ENCODE assay signal across 8 cellular contexts in genomic region chr19:57488299-57488644, GRCh38. TPM values are rescaled to one million over a fixed set of nuclear protein-coding genes. Genes with fewer than 3 reads are reported as not detected.
DNase-seq lines count a peak whose midpoint lies in the region; ATAC-seq and TF ChIP-seq lines count a peak whose summit lies in the region.
"Not testable (repeated sequence)": the region's sequence is repeated elsewhere in the genome, so short reads cannot be mapped to it uniquely, and the experiment has no call there.

No MANE protein-coding gene starts in this region.

- not testable (repeated sequence) for H3K79me2 ChIP-seq in KMS-11 (ENCODE audit: insufficient read depth, low read depth)

- not testable (repeated sequence) for TF ChIP-seq POLR2A in upper lobe of left lung (IDR thresholded peaks at IDR 0.05)

- H3K27ac ChIP-seq in KMS-11, upper lobe of left lung: not testable (repeated sequence)

- H3K4me1 ChIP-seq in KMS-11 (ENCODE audit: low read depth, poor library complexity, severe bottlenecking); neuron (ENCODE audit: insufficient read depth, low read length); upper lobe of left lung: not testable (repeated sequence)

- H2AFZ ChIP-seq in KMS-11 (ENCODE audit: low read depth); neuron (ENCODE audit: low read depth, low read length): not testable (repeated sequence)

- not testable (repeated sequence) for H3K27me3 ChIP-seq in KMS-11 (ENCODE audit: insufficient read depth, low read depth); neuron (ENCODE audit: insufficient read depth, low read length); upper lobe of left lung

- peaks cover 31% of the 10 kb centered on the region for H3K36me3 Mint-ChIP-seq in Calu3 (ENCODE audit: insufficient read depth, unreplicated experiment)

- BruUV-seq in Calu3 (replicated peaks; lab: Mats Ljungman, UMichigan), result TSS peak; percentile 25

- H3K4me1 Mint-ChIP-seq in Calu3 (ENCODE audit: low read depth, unreplicated experiment), result not testable (repeated sequence)

- ATAC-seq in esophagus mucosa (peak; percentile 30), upper lobe of left lung (ENCODE audit: low FRiP score in 2 of 2) (peak in 1 of 2 donors; percentile 8)

- not testable (repeated sequence) for TF ChIP-seq CTCF in Calu3 (IDR thresholded peaks at IDR 0.05; ENCODE audit: unreplicated experiment); KMS-11 (conservative IDR thresholded peaks at IDR 0.05; ENCODE audit: low read depth, low read length); WI38 (IDR thresholded peaks at IDR 0.05; ENCODE audit: low read depth, low read length); astrocyte of the spinal cord (IDR thresholded peaks at IDR 0.05; ENCODE audit: low read depth, low read length); upper lobe of left lung (IDR thresholded peaks at IDR 0.05)

- H3K4me3 Mint-ChIP-seq in Calu3 (ENCODE audit: low read depth, unreplicated experiment), result peak overlapping the region; percentile 68

- no CpG with 5 or more reads among the region's 1 CpG for WGBS in upper lobe of left lung, 2 donors

- not testable (repeated sequence) for DNase-seq in Calu3; astrocyte of the spinal cord (ENCODE audit: low read depth, low spot score); upper lobe of left lung
- peak; percentile 54 for DNase-seq in iris pigment epithelial cell (ENCODE audit: low read depth)

- peaks cover 23% of the 10 kb centered on the region for H3K9me3 Mint-ChIP-seq in Calu3 (ENCODE audit: low read depth, unreplicated experiment)

- H4K20me1 ChIP-seq in KMS-11 (ENCODE audit: insufficient read depth), result not testable (repeated sequence)

- peaks cover 27% of the 10 kb centered on the region for H3K9me3 ChIP-seq in neuron (ENCODE audit: low read length)
- peaks cover 0 to 18% (median 11%) of the 10 kb centered on the region in 4 donors for H3K9me3 ChIP-seq in upper lobe of left lung

- CTCF ChIA-PET in Calu3 (lab: Charles Lee), result not testable (repeated sequence)

- peak overlapping the region; percentile 27 for H3K27ac Mint-ChIP-seq in Calu3 (ENCODE audit: unreplicated experiment)

- H3K27me3 Mint-ChIP-seq in Calu3 (ENCODE audit: unreplicated experiment), result not testable (repeated sequence)

- not testable (repeated sequence) for H3K4me3 ChIP-seq in KMS-11 (IDR thresholded peaks at IDR 0.05; ENCODE audit: insufficient read depth, low read depth, low read length)
- H3K4me3 ChIP-seq in WI38 (ENCODE audit: low read depth, low read length) (peak overlapping the region; percentile 57), astrocyte of the spinal cord (ENCODE audit: low read depth, low read length) (peak overlapping the region; percentile 37), neuron (ENCODE audit: low read length) (peak overlapping the region; percentile 52), upper lobe of left lung (peak overlapping the region in 3 of 4 donors; percentile 28 to 98 (median 66))

- peak overlapping the region; percentile 47; the same call in 1 of the 2 replicates for H3K4me2 ChIP-seq in KMS-11

- in situ Hi-C loops in astrocyte of the spinal cord (cut with HindIII; ENCODE audit: low sequenced_read_pairs), result not testable (repeated sequence)

- H3K36me3 ChIP-seq in KMS-11 (ENCODE audit: insufficient read depth), result not testable (repeated sequence)
- H3K36me3 ChIP-seq in neuron (ENCODE audit: insufficient read depth, low read length) (peaks cover 28% of the 10 kb centered on the region), upper lobe of left lung (peaks cover 9 to 34% (median 23%) of the 10 kb centered on the region in 4 donors)

- not testable (repeated sequence) for TF ChIP-seq EP300 in upper lobe of left lung (IDR thresholded peaks at IDR 0.05)

- not testable (repeated sequence) for H3K9ac ChIP-seq in KMS-11

- intact Hi-C loops in Calu3 (cut with micrococcal nuclease; ENCODE audit: unreplicated experiment), result not testable (repeated sequence)

RNA-seq across cellular contexts. Expression of gene ZNF419, which starts 0.7 kb away (rescaled TPM):
- 17.9 and 19.6 TPM in 2 replicates for total RNA-seq in Calu3 (2022)
- total RNA-seq in esophagus mucosa, result 5.7 TPM
- total RNA-seq in upper lobe of left lung, result 10 to 100 TPM in 3 of 6 donors, 1 to 10 TPM in 3; 7.0 to 20.4 (median 9.7) TPM

RNA-seq across cellular contexts. Expression of gene ZNF772, which starts 10.9 kb away (rescaled TPM):
- total RNA-seq in Calu3 (2022), result 11.4 and 15.6 TPM in 2 replicates
- 4.5 TPM for total RNA-seq in esophagus mucosa
- total RNA-seq in upper lobe of left lung, result 10 to 100 TPM in 1 of 6 donors, 1 to 10 TPM in 5; 4.3 to 17.3 (median 6.8) TPM

RNA-seq across cellular contexts. Expression of gene ZNF773, which starts 11.5 kb away (rescaled TPM):
- 13.4 and 17.2 TPM in 2 replicates for total RNA-seq in Calu3 (2022)
- total RNA-seq in esophagus mucosa, result 3.8 TPM
- total RNA-seq in upper lobe of left lung, result 10 to 100 TPM in 2 of 6 donors, 1 to 10 TPM in 4; 5.0 to 12.5 (median 8.0) TPM

RNA-seq across cellular contexts. Expression of gene VN1R1, which starts 31.3 kb away (rescaled TPM):
- 1.0 and 2.0 TPM in 2 replicates for total RNA-seq in Calu3 (2022)
- total RNA-seq in esophagus mucosa, result 0.28 TPM
- 1 to 10 TPM in 1 of 6 donors, under 1 TPM in 4, not detected in 1; 0.17 to 2.1 (median 0.91) TPM for total RNA-seq in upper lobe of left lung

RNA-seq across cellular contexts. Expression of gene ZNF549, which starts 38.9 kb away (rescaled TPM):
- total RNA-seq in Calu3 (2022) (6.4 and 7.1 TPM in 2 replicates), esophagus mucosa (1.6 TPM), upper lobe of left lung (1 to 10 TPM; 1.8 to 8.4 (median 5.4) TPM)
